ENCODE assay signal across 17 cellular contexts in the genomic region with DNA sequence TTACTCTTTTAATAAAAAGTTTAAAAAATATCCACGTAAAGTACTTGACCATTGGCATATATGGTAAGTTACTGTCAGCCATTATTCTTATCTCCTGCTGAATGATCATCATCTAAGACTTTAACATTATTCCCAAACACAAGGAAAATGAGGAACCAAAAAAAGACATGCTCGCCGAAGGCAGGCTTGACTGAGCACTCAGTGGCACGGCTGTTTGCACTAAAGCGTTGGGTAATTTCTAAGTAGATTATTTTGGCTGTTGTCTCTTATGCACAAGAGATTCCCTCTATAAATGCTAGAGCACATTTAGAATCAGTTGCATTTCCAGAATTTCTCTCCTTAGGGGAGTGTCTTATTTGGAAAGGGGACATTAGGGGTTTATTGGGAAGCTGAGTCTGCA.
"Had no signal": no experiment of that assay in that cellular context is flagged by ENCODE, and none has a peak within 500 bp of the region (broad histone marks: within the 10 kb centered on the region; RNA-seq: fewer than 3 reads in every experiment).

No MANE protein-coding gene starts in this region.

- H3K4me1 ChIP-seq: prostate gland, suprapubic skin had no signal

- H3K9me3 ChIP-seq: prostate gland, suprapubic skin, upper lobe of left lung had no signal

- H3K36me3 ChIP-seq: cardiac muscle cell, prostate gland, suprapubic skin, upper lobe of left lung, WERI-Rb-1 had no signal

- H3K4me3 ChIP-seq: cardiac muscle cell, prostate gland, skin epidermis, suprapubic skin, upper lobe of left lung had no signal

- H3K27me3 ChIP-seq: cardiac muscle cell, suprapubic skin, upper lobe of left lung had no signal

- H3K27ac ChIP-seq: cardiac muscle cell, epithelial cell of prostate, prostate gland, skin epidermis, suprapubic skin, WERI-Rb-1 had no signal

- DNase-seq: activated CD4-positive, alpha-beta T cell treated with anti-CD3 and anti-CD28 coated beads for 1 hour; activated gamma-delta T cell; amniotic stem cell; dermis blood vessel endothelial cell; effector memory CD8-positive, alpha-beta T cell; foreskin fibroblast; hippocampal formation; islet precursor cell; mammary epithelial cell; right cardiac atrium; upper lobe of left lung; WERI-Rb-1 had no signal

- ATAC-seq: effector memory CD8-positive, alpha-beta T cell; right cardiac atrium had no signal
